ENCODE assay signal across 8 cellular contexts in genomic region chr10:61284222-61284890, GRCh38.
DNase-seq lines count a peak whose midpoint lies in the region; ATAC-seq, FAIRE-seq and TF ChIP-seq lines count a peak whose summit lies in the region.

No MANE protein-coding gene starts in this region.

- peak overlapping the region in 1 of 6 donors; percentile 9 for H3K27ac Mint-ChIP-seq in naive B cell

- H3K27me3 Mint-ChIP-seq in naive B cell, result peaks cover 0 to 11% (median 0%) of the 10 kb centered on the region in 3 donors

- H3K36me3 Mint-ChIP-seq in naive B cell, result no peaks in the 10 kb centered on the region

- FAIRE-seq in endothelial cell of umbilical vein (lab: Jason Lieb, UNC), result peak; percentile 84

- H2AFZ ChIP-seq in endothelial cell of umbilical vein (ENCODE audit: low read depth, low read length), result no peak overlapping the region

- no TSS peak for BruUV-seq in endothelial cell of umbilical vein (replicated peaks; lab: Mats Ljungman, UMichigan)

- peak; percentile 80 for DNase-seq in EH (ENCODE audit: low read depth)
- DNase-seq in KBM-7, result peak; percentile 64
- peak; percentile 71 for DNase-seq in SK-MEL-5 (ENCODE audit: low read depth, low spot score)
- peak; percentile 83 for DNase-seq in endothelial cell of umbilical vein (ENCODE audit: low read depth, low spot score)
- peak; percentile 24 for DNase-seq in naive B cell
- DNase-seq in HuH-7.5 (ENCODE audit: low spot score), result no peak

- peaks cover 0 to 7% (median 0%) of the 10 kb centered on the region in 7 donors for H3K9me3 Mint-ChIP-seq in naive B cell

- H3K9me1 ChIP-seq in endothelial cell of umbilical vein (replicated peaks; ENCODE audit: control insufficient read depth, extremely low read depth, insufficient read depth, low read length), result no peaks in the 10 kb centered on the region

- no peaks in the 10 kb centered on the region for H4K20me1 ChIP-seq in endothelial cell of umbilical vein (replicated peaks; ENCODE audit: control insufficient read depth, extremely low read depth, insufficient read depth, low read length)

- CTCF ChIA-PET in endothelial cell of umbilical vein (lab: Charles Lee), result interaction anchor here (0.6 to 2.9 kb wide), 20 partner anchors 8 to 839 kb away, joined by 3 to 20 read pairs (median 4); no protein-coding TSS in a partner anchor

- no peaks in the 10 kb centered on the region for H3K79me2 ChIP-seq in endothelial cell of umbilical vein (ENCODE audit: control insufficient read depth, insufficient read depth, low read length)

- no peak overlapping the region for H3K27ac ChIP-seq in endothelial cell of umbilical vein (ENCODE audit: insufficient read depth, low read depth, low read length)

- peaks cover 16 to 27% (median 24%) of the 10 kb centered on the region in 3 donors for H3K4me1 Mint-ChIP-seq in naive B cell

- no peak for ATAC-seq in naive B cell (ENCODE audit: low read depth in 2 of 2)
- no peak for ATAC-seq in HG02610 (IDR thresholded peaks at IDR 0.05; ENCODE audit: unreplicated experiment)
- no peak for ATAC-seq in GM21367 (IDR thresholded peaks at IDR 0.05; ENCODE audit: unreplicated experiment)

- TF ChIP-seq CTCF in endothelial cell of umbilical vein (IDR thresholded peaks at IDR 0.05; ENCODE audit: extremely low read depth in 1 of 2, insufficient read depth in 1 of 2, low read depth in 1 of 2, low read length in 2 of 2), result peak; percentile 39 to 48

- no peak overlapping the region for H3K9ac ChIP-seq in endothelial cell of umbilical vein (replicated peaks; ENCODE audit: extremely low read depth, insufficient read depth, low read length)

- in situ Hi-C loops in KBM-7 (cut with MboI; ENCODE audit: low pct_unique_long_range_greater_than_20kb, low sequenced_read_pairs) (no loop called here), SK-MEL-5 (cut with HindIII; ENCODE audit: low pct_unique_long_range_greater_than_20kb, low sequenced_read_pairs) (no loop called here)

- no peak for TF ChIP-seq POLR2A in endothelial cell of umbilical vein (IDR thresholded peaks at IDR 0.05; ENCODE audit: low read depth, low read length)

- no peak overlapping the region for H3K4me3 ChIP-seq in endothelial cell of umbilical vein (replicated peaks in 1 of 3; ENCODE audit: insufficient read depth in 1 of 3, low read depth in 1 of 3, low read length in 3 of 3)

- no peaks in the 10 kb centered on the region for H3K9me3 ChIP-seq in endothelial cell of umbilical vein (replicated peaks; ENCODE audit: control insufficient read depth, insufficient read depth, low read length)

- H3K36me3 ChIP-seq in endothelial cell of umbilical vein (ENCODE audit: control insufficient read depth in 2 of 2, extremely low read depth in 1 of 2, insufficient read depth in 2 of 2, low read length in 2 of 2), result no peaks in the 10 kb centered on the region

- H3K4me3 Mint-ChIP-seq in naive B cell, result peak overlapping the region in 5 of 8 donors; percentile 15 to 56 (median 44)

- H3K4me2 ChIP-seq in endothelial cell of umbilical vein (ENCODE audit: insufficient read depth, low read length), result peak overlapping the region; percentile 86

- dilution Hi-C loops in endothelial cell of umbilical vein (cut with MboI; ENCODE audit: extremely low pct_ligation_motif_present, low sequenced_read_pairs), result no loop called here

- POLR2A ChIA-PET in endothelial cell of umbilical vein (lab: Charles Lee), result no interaction called here

- no peaks in the 10 kb centered on the region for H3K27me3 ChIP-seq in endothelial cell of umbilical vein (ENCODE audit: control insufficient read depth in 2 of 2, insufficient read depth in 2 of 2, low read length in 2 of 2)

- intact Hi-C loops in endothelial cell of umbilical vein (cut with micrococcal nuclease), result loop anchor here (1.0 to 10.0 kb wide), 8 partner anchors 144 to 837 kb away; no protein-coding TSS in a partner anchor

- H3K4me1 ChIP-seq in endothelial cell of umbilical vein (ENCODE audit: control insufficient read depth, extremely low read depth, insufficient read depth, low read length), result peaks cover 12% of the 10 kb centered on the region

TF ChIP-seq in endothelial cell of umbilical vein, 7 proteins besides CTCF, POLR2A, EP300 and RAD21:
- TF ChIP-seq GATA2 (IDR thresholded peaks at IDR 0.05; ENCODE audit: insufficient read depth, insufficient read length, low read depth, low read length), result peak; percentile 86
- TF ChIP-seq JUN (IDR thresholded peaks at IDR 0.05; ENCODE audit: borderline replicate concordance, insufficient read depth, insufficient read length, low read depth), result peak; percentile 44
- TF ChIP-seq MYC (IDR thresholded peaks at IDR 0.05; ENCODE audit: low read depth, low read length), result no peak
- TF ChIP-seq FOS (IDR thresholded peaks at IDR 0.05; ENCODE audit: borderline replicate concordance, insufficient read depth, low read length), result peak; percentile 43
- no peak for TF ChIP-seq MAX (IDR thresholded peaks at IDR 0.05; ENCODE audit: insufficient read depth, insufficient read length)
